Comparison of ENCODE assay signal across 23 cellular contexts in the genomic region with DNA sequence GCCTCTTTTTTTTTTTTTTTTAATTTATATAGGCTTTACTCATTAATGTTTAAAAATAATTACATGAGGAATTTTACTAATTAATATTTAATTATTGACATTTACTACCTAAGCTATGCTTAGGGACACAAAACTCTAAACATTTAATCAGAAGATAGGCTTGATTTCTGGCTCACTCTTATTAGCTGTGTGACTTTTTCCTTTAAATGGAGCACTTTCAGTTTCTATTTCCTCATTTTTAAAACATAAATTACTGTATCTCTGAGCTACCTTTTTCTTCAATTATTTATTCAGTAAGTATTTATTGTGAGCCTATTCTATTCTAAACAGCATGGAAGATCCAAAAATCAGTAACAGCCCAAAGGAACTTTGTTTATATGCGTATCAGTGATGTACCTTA. TPM values are rescaled to one million over a fixed set of nuclear protein-coding genes. Genes with fewer than 3 reads are reported as not detected.
DNase-seq lines count a peak whose midpoint lies in the region; ATAC-seq, FAIRE-seq and TF ChIP-seq lines count a peak whose summit lies in the region.
"Had no signal": no experiment of that assay in that cellular context is flagged by ENCODE, and none has a peak within 500 bp of the region (broad histone marks: within the 10 kb centered on the region; RNA-seq: fewer than 3 reads in every experiment).

No MANE protein-coding gene starts in this region.

- no peaks in the 10 kb centered on the region for H3K27me3 Mint-ChIP-seq in natural killer cell treated with Interleukin-12 subunit alpha and Interleukin-12 subunit beta and Interleukin-15 and Interleukin-18, amount 100 ng/mL, for 72 hours
- H3K27me3 Mint-ChIP-seq: central memory CD8-positive, alpha-beta T cell had no signal

- no peak for TF ChIP-seq CTCF in PC-9 (conservative IDR thresholded peaks at IDR 0.05)
- TF ChIP-seq CTCF in hepatocyte (IDR thresholded peaks at IDR 0.05; ENCODE audit: poor library complexity), result no peak

- H3K79me2 ChIP-seq in PC-9 (ENCODE audit: low read depth), result no peaks in the 10 kb centered on the region
- H3K79me2 ChIP-seq in hepatocyte, result no peaks in the 10 kb centered on the region

- CTCF ChIA-PET in PC-9 (lab: Charles Lee), result interaction anchor here (0.6 kb wide), 1 partner anchor 115 kb away, joined by 3 read pairs; no protein-coding TSS in a partner anchor

- FAIRE-seq in A204.1 (lab: Jason Lieb, UNC) (peak; percentile 14), urothelium cell line (lab: Jason Lieb, UNC) (no peak)
- FAIRE-seq: astrocyte had no signal

- no peak overlapping the region for H3K4me3 Mint-ChIP-seq in natural killer cell treated with Interleukin-12 subunit alpha and Interleukin-12 subunit beta and Interleukin-15 and Interleukin-18, amount 100 ng/mL, for 72 hours
- H3K4me3 Mint-ChIP-seq: central memory CD8-positive, alpha-beta T cell; natural killer cell; stimulated activated effector memory CD8-positive, alpha-beta T cell treated with anti-CD3 and anti-CD28 coated beads, Interleukin-12 subunit alpha, Interleukin-12 subunit beta, amount 100 ng/mL, for 72 hours had no signal

- DNase-seq in AML-193 (lab: John Stamatoyannopoulos, UW) (peak; percentile 14 to 16), PC-9 (no peak), hepatocyte (ENCODE audit: low spot score) (no peak), urothelium cell line (ENCODE audit: low spot score) (no peak)
- no peak for DNase-seq in natural killer cell treated with Interleukin-12 subunit alpha and Interleukin-12 subunit beta and Interleukin-15 and Interleukin-18, amount 100 ng/mL, for 72 hours (ENCODE audit: low spot score)
- DNase-seq: activated naive CD4-positive, alpha-beta T cell treated with Interleukin-2 at 50 U/mL for 16 hours; activated T-cell treated with anti-CD3 and anti-CD28 coated beads, Interleukin-2, amount 50 U/mL, for 1 hour; effector memory CD4-positive, alpha-beta T cell; esophagus squamous epithelium; H7; left cardiac atrium; natural killer cell; NCI-H1105 treated with DMSO at 0.1 percent for 48 hours; NCI-H2081 treated with DMSO at 0.1 percent for 48 hours; sigmoid colon had no signal

- H2AFZ ChIP-seq in PC-9 (no peak overlapping the region), hepatocyte (no peak overlapping the region)

- H3K4me2 ChIP-seq in PC-9 (no peak overlapping the region), hepatocyte (peak overlapping the region; percentile 18)

- ATAC-seq in natural killer cell treated with Interleukin-12 subunit alpha and Interleukin-12 subunit beta and Interleukin-15 and Interleukin-18, amount 100 ng/mL, for 72 hours, result no peak
- ATAC-seq in HG03442 (IDR thresholded peaks at IDR 0.05; ENCODE audit: unreplicated experiment), result no peak
- ATAC-seq: left cardiac atrium; natural killer cell; stimulated activated effector memory CD8-positive, alpha-beta T cell treated with anti-CD3 and anti-CD28 coated beads, Interleukin-12 subunit alpha, Interleukin-12 subunit beta, amount 100 ng/mL, for 72 hours had no signal

- peak overlapping the region in 1 of 2 donors; percentile 53 for H3K27ac Mint-ChIP-seq in natural killer cell treated with Interleukin-12 subunit alpha and Interleukin-12 subunit beta and Interleukin-15 and Interleukin-18, amount 100 ng/mL, for 72 hours
- H3K27ac Mint-ChIP-seq: stimulated activated effector memory CD8-positive, alpha-beta T cell treated with anti-CD3 and anti-CD28 coated beads, Interleukin-12 subunit alpha, Interleukin-12 subunit beta, amount 100 ng/mL, for 72 hours had no signal

- no peaks in the 10 kb centered on the region for H3K36me3 Mint-ChIP-seq in natural killer cell treated with Interleukin-12 subunit alpha and Interleukin-12 subunit beta and Interleukin-15 and Interleukin-18, amount 100 ng/mL, for 72 hours
- H3K36me3 Mint-ChIP-seq: natural killer cell; stimulated activated effector memory CD8-positive, alpha-beta T cell treated with anti-CD3 and anti-CD28 coated beads, Interleukin-12 subunit alpha, Interleukin-12 subunit beta, amount 100 ng/mL, for 72 hours had no signal

- POLR2A ChIA-PET in PC-9 (lab: Charles Lee; ENCODE audit: unreplicated experiment), result no interaction called here

- no peaks in the 10 kb centered on the region for H3K9me3 Mint-ChIP-seq in natural killer cell treated with Interleukin-12 subunit alpha and Interleukin-12 subunit beta and Interleukin-15 and Interleukin-18, amount 100 ng/mL, for 72 hours
- H3K9me3 Mint-ChIP-seq: central memory CD8-positive, alpha-beta T cell; natural killer cell; stimulated activated effector memory CD8-positive, alpha-beta T cell treated with anti-CD3 and anti-CD28 coated beads, Interleukin-12 subunit alpha, Interleukin-12 subunit beta, amount 100 ng/mL, for 72 hours had no signal

- H3K27me3 ChIP-seq in PC-9 (ENCODE audit: insufficient read depth, low read depth) (no peaks in the 10 kb centered on the region), hepatocyte (no peaks in the 10 kb centered on the region)
- H3K27me3 ChIP-seq: esophagus squamous epithelium, sigmoid colon, tibial nerve had no signal

- H3K4me1 ChIP-seq in PC-9 (replicated peaks; ENCODE audit: insufficient read depth) (peaks cover 60% of the 10 kb centered on the region), hepatocyte (ENCODE audit: insufficient read depth) (peaks cover 13% of the 10 kb centered on the region)

- no peaks in the 10 kb centered on the region for H3K36me3 ChIP-seq in PC-9 (ENCODE audit: low read depth)
- no peaks in the 10 kb centered on the region for H3K36me3 ChIP-seq in hepatocyte (replicated peaks; ENCODE audit: insufficient read depth, low read depth)
- H3K36me3 ChIP-seq: esophagus squamous epithelium, sigmoid colon, tibial nerve had no signal

- no peak overlapping the region for H3K4me3 ChIP-seq in PC-9
- no peak overlapping the region for H3K4me3 ChIP-seq in hepatocyte
- H3K4me3 ChIP-seq: esophagus squamous epithelium, sigmoid colon, tibial nerve had no signal

- H4K20me1 ChIP-seq in PC-9 (ENCODE audit: insufficient read depth) (no peaks in the 10 kb centered on the region), hepatocyte (ENCODE audit: insufficient read depth, poor library complexity, severe bottlenecking) (no peaks in the 10 kb centered on the region)

- H3K9me3 ChIP-seq in PC-9 (ENCODE audit: insufficient read depth, low read depth), result no peaks in the 10 kb centered on the region
- H3K9me3 ChIP-seq in hepatocyte (ENCODE audit: low read depth), result no peaks in the 10 kb centered on the region
- H3K9me3 ChIP-seq: esophagus squamous epithelium, sigmoid colon, tibial nerve had no signal

- BruUV-seq in PC-9 (replicated peaks; lab: Mats Ljungman, UMichigan), result no TSS peak

- H3K27ac ChIP-seq in PC-9, result 0 out of 2 replicates have a peak overlapping the region, but pooled peaks have one; percentile 9
- H3K27ac ChIP-seq in hepatocyte, result no peak overlapping the region
- H3K27ac ChIP-seq: esophagus squamous epithelium, RWPE1, sigmoid colon, tibial nerve had no signal

- H3K9me2 ChIP-seq in PC-9 (ENCODE audit: insufficient read depth), result no peaks in the 10 kb centered on the region
- no peaks in the 10 kb centered on the region for H3K9me2 ChIP-seq in hepatocyte (replicated peaks; ENCODE audit: insufficient read depth)

- H3F3A ChIP-seq in PC-9 (ENCODE audit: insufficient read depth, low read depth), result peaks cover 23% of the 10 kb centered on the region

- no peaks in the 10 kb centered on the region for H3K4me1 Mint-ChIP-seq in natural killer cell treated with Interleukin-12 subunit alpha and Interleukin-12 subunit beta and Interleukin-15 and Interleukin-18, amount 100 ng/mL, for 72 hours (ENCODE audit: low read depth in 2 of 2)
- H3K4me1 Mint-ChIP-seq: central memory CD8-positive, alpha-beta T cell; stimulated activated effector memory CD8-positive, alpha-beta T cell treated with anti-CD3 and anti-CD28 coated beads, Interleukin-12 subunit alpha, Interleukin-12 subunit beta, amount 100 ng/mL, for 72 hours had no signal

- 84% methylated on average over 1 of the region's 1 CpG for WGBS in hepatocyte (ENCODE audit: low lambda C conversion rate, missing lambda C conversion rate)

- intact Hi-C loops in PC-9 (cut with micrococcal nuclease; ENCODE audit: unreplicated experiment), result no loop called here

RNA-seq across cellular contexts. Expression of gene MAP3K7CL, which starts 40.5 kb away (rescaled TPM):
- total RNA-seq in PC-9 (2021), result 0.37 and 0.50 TPM in 2 replicates
- 0.16 TPM in 1 of 2 replicates, not detected in the other for total RNA-seq in hepatocyte
- polyA plus RNA-seq in hepatocyte, result 0.59 and 0.64 TPM in 2 replicates
- 1 to 10 TPM; 2.4 to 6.1 TPM for total RNA-seq in natural killer cell treated with Interleukin-12 subunit alpha and Interleukin-12 subunit beta and Interleukin-15 and Interleukin-18, amount 100 ng/mL, for 72 hours
- total RNA-seq: H7, NCI-H460 had no signal

Comparison
In these comparisons a context has a peak if more than half of its experiments do, and no peak if none do; other contexts are left out.
1. DNase-seq: peak in AML-193 (2 of 2); none in PC-9 (0 of 2), hepatocyte (single experiment), natural killer cell treated with Interleukin-12 subunit alpha and Interleukin-12 subunit beta and Interleukin-15 and Interleukin-18, amount 100 ng/mL, for 72 hours (single experiment) and urothelium cell line (single experiment).